In the genomic region with DNA sequence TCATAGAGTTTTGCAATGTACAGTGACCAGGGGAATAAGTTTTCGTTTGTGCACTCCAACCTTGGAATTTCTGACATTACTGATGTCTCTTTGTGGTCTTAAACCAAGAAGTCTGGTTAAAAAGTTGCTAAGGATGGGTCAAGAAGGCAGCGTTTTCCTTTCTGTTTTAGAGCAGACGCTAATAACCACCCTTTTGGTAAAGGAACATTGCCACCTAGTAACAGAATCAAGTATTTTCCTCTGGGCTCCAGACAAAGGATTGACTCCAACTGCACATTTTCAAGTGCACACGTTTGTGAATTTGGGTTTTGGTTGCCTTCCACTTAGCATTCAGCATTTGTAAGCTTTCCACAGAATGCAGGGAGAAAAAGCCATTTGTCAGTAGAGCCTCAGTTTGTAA, we compare ENCODE assay signal across 2 cellular contexts.
A peak's percentile ranks its signal among the peaks of the same experiment; 100 is the strongest.
TF ChIP-seq lines count a peak whose summit lies in the region.

No MANE protein-coding gene starts in this region.

TF ChIP-seq in IMR-90, 13 proteins besides CTCF, POLR2A, EP300 and RAD21:
- TF ChIP-seq, protein P1, sequence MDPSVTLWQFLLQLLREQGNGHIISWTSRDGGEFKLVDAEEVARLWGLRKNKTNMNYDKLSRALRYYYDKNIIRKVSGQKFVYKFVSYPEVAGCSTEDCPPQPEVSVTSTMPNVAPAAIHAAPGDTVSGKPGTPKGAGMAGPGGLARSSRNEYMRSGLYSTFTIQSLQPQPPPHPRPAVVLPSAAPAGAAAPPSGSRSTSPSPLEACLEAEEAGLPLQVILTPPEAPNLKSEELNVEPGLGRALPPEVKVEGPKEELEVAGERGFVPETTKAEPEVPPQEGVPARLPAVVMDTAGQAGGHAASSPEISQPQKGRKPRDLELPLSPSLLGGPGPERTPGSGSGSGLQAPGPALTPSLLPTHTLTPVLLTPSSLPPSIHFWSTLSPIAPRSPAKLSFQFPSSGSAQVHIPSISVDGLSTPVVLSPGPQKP (IDR thresholded peaks at IDR 0.05; ENCODE audit: borderline replicate concordance, low read depth, low read length) = no peak
- TF ChIP-seq FOS (IDR thresholded peaks at IDR 0.05; ENCODE audit: low read depth, low read length) (no peak), RCOR1 (IDR thresholded peaks at IDR 0.05; ENCODE audit: insufficient replicate concordance, low read length) (no peak), SMC3 (IDR thresholded peaks at IDR 0.05; ENCODE audit: low read depth, low read length) (no peak), MAFK (IDR thresholded peaks at IDR 0.05; ENCODE audit: low read depth, low read length) (no peak), RFX5 (IDR thresholded peaks at IDR 0.05; ENCODE audit: low read depth, low read length) (no peak), CHD1 (IDR thresholded peaks at IDR 0.05; ENCODE audit: low read depth, low read length) (no peak), NFE2L2 (IDR thresholded peaks at IDR 0.05; ENCODE audit: low read depth, low read length) (no peak), MXI1 (IDR thresholded peaks at IDR 0.05; ENCODE audit: borderline replicate concordance, low read depth, low read length) (no peak), BHLHE40 (IDR thresholded peaks at IDR 0.05; ENCODE audit: low read depth, low read length) (no peak), MAZ (IDR thresholded peaks at IDR 0.05; ENCODE audit: borderline replicate concordance, low read depth, low read length) (no peak), CEBPB (IDR thresholded peaks at IDR 0.05; ENCODE audit: low read depth, low read length) (no peak)
- TF ChIP-seq, protein P2, sequence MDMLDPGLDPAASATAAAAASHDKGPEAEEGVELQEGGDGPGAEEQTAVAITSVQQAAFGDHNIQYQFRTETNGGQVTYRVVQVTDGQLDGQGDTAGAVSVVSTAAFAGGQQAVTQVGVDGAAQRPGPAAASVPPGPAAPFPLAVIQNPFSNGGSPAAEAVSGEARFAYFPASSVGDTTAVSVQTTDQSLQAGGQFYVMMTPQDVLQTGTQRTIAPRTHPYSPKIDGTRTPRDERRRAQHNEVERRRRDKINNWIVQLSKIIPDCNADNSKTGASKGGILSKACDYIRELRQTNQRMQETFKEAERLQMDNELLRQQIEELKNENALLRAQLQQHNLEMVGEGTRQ (IDR thresholded peaks at IDR 0.05; ENCODE audit: low read depth, low read length) = no peak

TF ChIP-seq in GM12878, 131 proteins besides CTCF, POLR2A, EP300 and RAD21:
- TF ChIP-seq SMC3 (IDR thresholded peaks at IDR 0.05; ENCODE audit: borderline replicate concordance, low read length) = peak; percentile 34; the same call in 1 of the 2 replicates
- no peak for TF ChIP-seq HDGF (IDR thresholded peaks at IDR 0.05)
